In genomic region chr12:4771172-4771959, GRCh38 we compare ENCODE assay signal across 23 cellular contexts. TPM values are rescaled to one million over a fixed set of nuclear protein-coding genes. Genes with fewer than 3 reads are reported as not detected.
"Had no signal": no experiment of that assay in that cellular context is flagged by ENCODE, and none has a peak within 500 bp of the region (broad histone marks: within the 10 kb centered on the region; RNA-seq: fewer than 3 reads in every experiment).

No MANE protein-coding gene starts in this region.

- H3K9me3 ChIP-seq: left lung, SK-N-SH, thoracic aorta had no signal

- H3K27ac ChIP-seq: epithelial cell of prostate, hepatocyte, left lung, thoracic aorta, VCaP had no signal

- H3K36me3 ChIP-seq: left lung, thoracic aorta had no signal

- H3K4me3 Mint-ChIP-seq: activated CD4-positive, alpha-beta T cell treated with anti-CD3 and anti-CD28 coated beads, Interleukin-2, amount 10 ng/mL, durations not matched to agents 7 days and 5 days; activated CD8-positive, alpha-beta T cell treated with anti-CD3 and anti-CD28 coated beads, Interleukin-2, amount 10 ng/mL, durations not matched to agents 7 days and 5 days; immature natural killer cell; mesothelial cell of epicardium; nephron; type B pancreatic cell had no signal

- H3K4me3 ChIP-seq: hepatocyte, left lung, thoracic aorta had no signal

- H3K27me3 ChIP-seq: hepatocyte, left lung had no signal

- H3K4me1 ChIP-seq: left lung had no signal

- ATAC-seq: activated CD8-positive, alpha-beta T cell treated with anti-CD3 and anti-CD28 coated beads, Interleukin-2, amount 10 ng/mL, durations not matched to agents 7 days and 5 days; activated naive CD4-positive, alpha-beta T cell treated with anti-CD3 and anti-CD28 coated beads, Interleukin-2, amount 50 U/mL, for 72 hours; left lung; sciatic nerve had no signal

- FAIRE-seq: small intestine had no signal

- DNase-seq: activated CD4-positive, alpha-beta T cell treated with anti-CD3 and anti-CD28 coated beads, Interleukin-2, amount 10 ng/mL, durations not matched to agents 7 days and 5 days; activated CD4-positive, CD25-positive, alpha-beta regulatory T cell treated with anti-CD3 and anti-CD28 coated beads, Interleukin-2, amount 50 U/mL, for 72 hours; activated CD8-positive, alpha-beta T cell treated with anti-CD3 and anti-CD28 coated beads, Interleukin-2, amount 10 ng/mL, durations not matched to agents 7 days and 5 days; activated gamma-delta T cell treated with Interleukin-2 at 50 U/mL for 16 hours; aorta; cortex of kidney; immature natural killer cell; left lung; mammary epithelial cell; nucleus accumbens; SK-N-SH; small intestine; stimulated activated CD4-positive, alpha-beta T cell treated with anti-CD3 and anti-CD28 coated beads, Interleukin-15, amount 100 ng/mL, for 24 hours; stimulated activated naive CD4-positive, alpha-beta T cell had no signal

- H3K4me1 Mint-ChIP-seq: activated CD4-positive, alpha-beta T cell treated with anti-CD3 and anti-CD28 coated beads, Interleukin-2, amount 10 ng/mL, durations not matched to agents 7 days and 5 days; immature natural killer cell; nephron had no signal

- H3K27ac Mint-ChIP-seq: activated CD4-positive, alpha-beta T cell treated with anti-CD3 and anti-CD28 coated beads, Interleukin-2, amount 10 ng/mL, durations not matched to agents 7 days and 5 days; activated CD8-positive, alpha-beta T cell treated with anti-CD3 and anti-CD28 coated beads, Interleukin-2, amount 10 ng/mL, durations not matched to agents 7 days and 5 days; immature natural killer cell; mesothelial cell of epicardium; nephron; type B pancreatic cell had no signal

- H3K9me3 Mint-ChIP-seq: activated CD4-positive, alpha-beta T cell treated with anti-CD3 and anti-CD28 coated beads, Interleukin-2, amount 10 ng/mL, durations not matched to agents 7 days and 5 days; activated naive CD4-positive, alpha-beta T cell treated with anti-CD3 and anti-CD28 coated beads, Interleukin-2, amount 50 U/mL, for 72 hours; immature natural killer cell; mesothelial cell of epicardium; nephron; type B pancreatic cell had no signal

- H3K36me3 Mint-ChIP-seq: activated naive CD4-positive, alpha-beta T cell treated with anti-CD3 and anti-CD28 coated beads, Interleukin-2, amount 50 U/mL, for 72 hours; mesothelial cell of epicardium; type B pancreatic cell had no signal

RNA-seq across cellular contexts. Expression of gene GALNT8, which starts 51.2 kb away (rescaled TPM):
- polyA plus RNA-seq: mammary epithelial cell, SK-N-SH had no signal
